In the genomic region with DNA sequence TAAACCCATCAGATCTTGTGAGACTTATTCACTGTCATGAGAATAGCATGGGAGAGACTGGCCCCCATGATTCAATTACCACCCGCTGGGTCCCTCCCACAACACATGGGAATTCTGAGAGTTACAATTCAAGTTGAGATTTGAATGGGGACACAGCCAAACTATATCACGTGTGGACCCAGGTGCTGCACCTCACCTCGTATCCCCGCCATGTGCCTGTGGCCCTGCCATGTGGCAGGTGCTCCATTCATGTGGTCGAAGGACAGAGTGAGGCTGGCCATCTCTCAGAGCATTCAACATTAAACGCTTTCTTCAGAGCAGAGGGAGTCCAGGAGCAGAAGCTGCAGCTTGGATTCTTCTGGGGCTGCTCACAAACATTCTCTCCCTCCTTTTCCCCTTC, we compare ENCODE assay signal across 26 cellular contexts. TPM values are rescaled to one million over a fixed set of nuclear protein-coding genes. Genes with fewer than 3 reads are reported as not detected.
DNase-seq lines count a peak whose midpoint lies in the region; ATAC-seq and TF ChIP-seq lines count a peak whose summit lies in the region.
"Had no signal": no experiment of that assay in that cellular context is flagged by ENCODE, and none has a peak within 500 bp of the region (broad histone marks: within the 10 kb centered on the region; RNA-seq: fewer than 3 reads in every experiment).

No MANE protein-coding gene starts in this region.

- H3K27me3 Mint-ChIP-seq in activated naive CD4-positive, alpha-beta T cell treated with anti-CD3 and anti-CD28 coated beads, Interleukin-2, amount 10 ng/mL, durations not matched to agents 7 days and 5 days: peaks cover 31% of the 10 kb centered on the region
- peaks cover 17% of the 10 kb centered on the region for H3K27me3 Mint-ChIP-seq in type B pancreatic cell
- H3K27me3 Mint-ChIP-seq in T-helper 17 cell: peaks cover 56% of the 10 kb centered on the region

- no peaks in the 10 kb centered on the region for H3K4me1 Mint-ChIP-seq in activated naive CD4-positive, alpha-beta T cell treated with anti-CD3 and anti-CD28 coated beads, Interleukin-2, amount 10 ng/mL, durations not matched to agents 7 days and 5 days
- H3K4me1 Mint-ChIP-seq in type B pancreatic cell (ENCODE audit: unreplicated experiment) (no peaks in the 10 kb centered on the region), T-helper 17 cell (peaks cover 2% of the 10 kb centered on the region)
- H3K4me1 Mint-ChIP-seq: GM23338 had no signal

- no peak for ATAC-seq in activated naive CD4-positive, alpha-beta T cell treated with anti-CD3 and anti-CD28 coated beads, Interleukin-2, amount 50 U/mL, for 72 hours
- no peak for ATAC-seq in T-helper 17 cell
- ATAC-seq: GM23338, Right ventricle myocardium inferior had no signal

- CTCF ChIA-PET in activated naive CD4-positive, alpha-beta T cell treated with anti-CD3 and anti-CD28 coated beads, Interleukin-2, amount 10 ng/mL, durations not matched to agents 7 days and 5 days (lab: Charles Lee): no interaction called here

- no peak overlapping the region for H3K27ac Mint-ChIP-seq in activated naive CD4-positive, alpha-beta T cell treated with anti-CD3 and anti-CD28 coated beads, Interleukin-2, amount 10 ng/mL, durations not matched to agents 7 days and 5 days
- no peak overlapping the region for H3K27ac Mint-ChIP-seq in activated naive CD4-positive, alpha-beta T cell treated with anti-CD3 and anti-CD28 coated beads, Interleukin-2, amount 50 U/mL, for 72 hours
- no peak overlapping the region for H3K27ac Mint-ChIP-seq in type B pancreatic cell
- H3K27ac Mint-ChIP-seq in T-helper 17 cell: no peak overlapping the region
- H3K27ac Mint-ChIP-seq: CD4-positive, alpha-beta T cell; GM23338 had no signal

- H3K36me3 Mint-ChIP-seq in activated naive CD4-positive, alpha-beta T cell treated with anti-CD3 and anti-CD28 coated beads, Interleukin-2, amount 10 ng/mL, durations not matched to agents 7 days and 5 days: no peaks in the 10 kb centered on the region
- H3K36me3 Mint-ChIP-seq in activated naive CD4-positive, alpha-beta T cell treated with anti-CD3 and anti-CD28 coated beads, Interleukin-2, amount 50 U/mL, for 72 hours: no peaks in the 10 kb centered on the region
- H3K36me3 Mint-ChIP-seq in type B pancreatic cell (no peaks in the 10 kb centered on the region), T-helper 17 cell (ENCODE audit: low read depth) (no peaks in the 10 kb centered on the region)

- DNase-seq in activated CD4-positive, CD25-positive, alpha-beta regulatory T cell treated with anti-CD3 and anti-CD28 coated beads, Interleukin-2, amount 50 U/mL, for 72 hours: peak; percentile 6
- DNase-seq in activated CD4-positive, CD25-positive, alpha-beta regulatory T cell (lab: John Stamatoyannopoulos, UW): no peak
- DNase-seq in activated naive CD4-positive, alpha-beta T cell treated with anti-CD3 and anti-CD28 coated beads, Interleukin-2, amount 10 ng/mL, durations not matched to agents 7 days and 5 days: peak; percentile 12
- no peak for DNase-seq in activated naive CD4-positive, alpha-beta T cell treated with anti-CD3 and anti-CD28 coated beads, Interleukin-2, amount 50 U/mL, for 72 hours (ENCODE audit: low spot score in 2 of 2)
- DNase-seq in islet precursor cell (peak; percentile 12), type B pancreatic cell (ENCODE audit: extremely low spot score, unreplicated experiment) (peak; percentile 59), T-helper 17 cell (no peak), KG1 (lab: John Stamatoyannopoulos, UW) (no peak)
- DNase-seq: ACHN, COR-L47, DMS 273 treated with DMSO at 0.1 percent for 48 hours, DMS79 treated with DMSO at 0.1 percent for 48 hours, HCEC 1CT, KBM-7, NCI-H1092, NCI-H1436, NCI-H187 treated with DMSO at 0.1 percent for 48 hours, NCI-H2107, NCI-H446 treated with DMSO at 0.1 percent for 48 hours, NCI-H526 treated with DMSO at 0.1 percent for 48 hours, OCI-M1 had no signal

- no peak overlapping the region for H3K4me3 Mint-ChIP-seq in activated naive CD4-positive, alpha-beta T cell treated with anti-CD3 and anti-CD28 coated beads, Interleukin-2, amount 10 ng/mL, durations not matched to agents 7 days and 5 days
- H3K4me3 Mint-ChIP-seq in type B pancreatic cell (no peak overlapping the region), T-helper 17 cell (no peak overlapping the region)
- H3K4me3 Mint-ChIP-seq: CD4-positive, alpha-beta T cell; GM23338 had no signal

- no peak for TF ChIP-seq CTCF in type B pancreatic cell (conservative IDR thresholded peaks at IDR 0.05)

- no peaks in the 10 kb centered on the region for H3K9me3 ChIP-seq in T-helper 17 cell (ENCODE audit: control insufficient read depth, low read length, poor library complexity, severe bottlenecking)
- H3K9me3 ChIP-seq: BLaER1, SJSA1 had no signal

- no peaks in the 10 kb centered on the region for H3K9me3 Mint-ChIP-seq in activated naive CD4-positive, alpha-beta T cell treated with anti-CD3 and anti-CD28 coated beads, Interleukin-2, amount 10 ng/mL, durations not matched to agents 7 days and 5 days
- H3K9me3 Mint-ChIP-seq in activated naive CD4-positive, alpha-beta T cell treated with anti-CD3 and anti-CD28 coated beads, Interleukin-2, amount 50 U/mL, for 72 hours: no peaks in the 10 kb centered on the region
- H3K9me3 Mint-ChIP-seq in type B pancreatic cell: no peaks in the 10 kb centered on the region
- H3K9me3 Mint-ChIP-seq: CD4-positive, alpha-beta T cell had no signal

RNA-seq across cellular contexts. Expression of gene MROH2A, which starts 32.3 kb away (rescaled TPM):
- not detected for total RNA-seq in activated naive CD4-positive, alpha-beta T cell treated with anti-CD3 and anti-CD28 coated beads, Interleukin-2, amount 50 U/mL, for 72 hours
- not detected in 2 replicates for total RNA-seq in type B pancreatic cell (ENCODE audit: low replicate concordance)
- total RNA-seq in T-helper 17 cell: not detected
- total RNA-seq: CD4-positive, alpha-beta T cell; GM23338; Right ventricle myocardium inferior; SJSA1 had no signal

RNA-seq across cellular contexts. Expression of gene HJURP, which starts 44.0 kb away (rescaled TPM):
- total RNA-seq in activated naive CD4-positive, alpha-beta T cell treated with anti-CD3 and anti-CD28 coated beads, Interleukin-2, amount 50 U/mL, for 72 hours: 100 to 1,000 TPM in 1 of 2 donors, 10 to 100 TPM in 1; 77.3 to 195 TPM
- total RNA-seq in type B pancreatic cell (ENCODE audit: low replicate concordance): 16.7 and 42.1 TPM in 2 replicates
- total RNA-seq in T-helper 17 cell: 1 to 10 TPM in 1 of 2 donors, under 1 TPM in 1; 0.35 to 1.1 TPM

RNA-seq across cellular contexts. Expression of gene UGT1A1, which starts 50.3 kb away (rescaled TPM):
- total RNA-seq in activated naive CD4-positive, alpha-beta T cell treated with anti-CD3 and anti-CD28 coated beads, Interleukin-2, amount 50 U/mL, for 72 hours: not detected
- total RNA-seq in type B pancreatic cell (ENCODE audit: low replicate concordance): 0.21 and 0.77 TPM in 2 replicates
- not detected for total RNA-seq in T-helper 17 cell
- total RNA-seq: CD4-positive, alpha-beta T cell; GM23338; Right ventricle myocardium inferior; SJSA1 had no signal

Comparison
In these comparisons a context has a peak if more than half of its experiments do, and no peak if none do; other contexts are left out.
1. DNase-seq: peak in activated CD4-positive, CD25-positive, alpha-beta regulatory T cell treated with anti-CD3 and anti-CD28 coated beads, Interleukin-2, amount 50 U/mL, for 72 hours (single experiment), activated naive CD4-positive, alpha-beta T cell treated with anti-CD3 and anti-CD28 coated beads, Interleukin-2, amount 10 ng/mL, durations not matched to agents 7 days and 5 days (single experiment), islet precursor cell (single experiment) and type B pancreatic cell (single experiment); none in activated CD4-positive, CD25-positive, alpha-beta regulatory T cell (0 of 4), activated naive CD4-positive, alpha-beta T cell treated with anti-CD3 and anti-CD28 coated beads, Interleukin-2, amount 50 U/mL, for 72 hours (0 of 2), T-helper 17 cell (0 of 3) and KG1 (single experiment).